Comparison of ENCODE assay signal across 8 cellular contexts in genomic region chr11:43920598-43921419, GRCh38. TPM values are rescaled to one million over a fixed set of nuclear protein-coding genes. Genes with fewer than 3 reads are reported as not detected.
A peak's percentile ranks its signal among the peaks of the same experiment; 100 is the strongest.
DNase-seq lines count a peak whose midpoint lies in the region; TF ChIP-seq lines count a peak whose summit lies in the region.

No MANE protein-coding gene starts in this region.

- peaks cover 16% of the 10 kb centered on the region for H3K4me1 Mint-ChIP-seq in activated T-cell treated with anti-CD3 and anti-CD28 coated beads, Interleukin-2, amount 50 U/mL, for 24 hours (ENCODE audit: low read depth)
- peaks cover 35% of the 10 kb centered on the region for H3K4me1 Mint-ChIP-seq in type B pancreatic cell (ENCODE audit: unreplicated experiment)

- peaks cover 74% of the 10 kb centered on the region for H3K36me3 Mint-ChIP-seq in activated T-cell treated with anti-CD3 and anti-CD28 coated beads, Interleukin-2, amount 50 U/mL, for 24 hours (ENCODE audit: low read depth)
- H3K36me3 Mint-ChIP-seq in type B pancreatic cell: peaks cover 31% of the 10 kb centered on the region

- H3K4me3 Mint-ChIP-seq in activated T-cell treated with anti-CD3 and anti-CD28 coated beads, Interleukin-2, amount 50 U/mL, for 24 hours: no peak overlapping the region
- no peak overlapping the region for H3K4me3 Mint-ChIP-seq in type B pancreatic cell

- TF ChIP-seq CTCF in ascending aorta (IDR thresholded peaks at IDR 0.05) (no peak), type B pancreatic cell (conservative IDR thresholded peaks at IDR 0.05) (no peak)

- H3K27me3 ChIP-seq in ascending aorta: no peaks in the 10 kb centered on the region

- H3K27ac ChIP-seq in ascending aorta: peak overlapping the region; percentile 99

- peaks cover 32 to 57% of the 10 kb centered on the region in 2 donors for H3K4me1 ChIP-seq in ascending aorta

- H3K27ac Mint-ChIP-seq in activated T-cell treated with anti-CD3 and anti-CD28 coated beads, Interleukin-2, amount 50 U/mL, for 24 hours: peak overlapping the region; percentile 70
- peak overlapping the region; percentile 83 for H3K27ac Mint-ChIP-seq in type B pancreatic cell

- no peaks in the 10 kb centered on the region for H3K27me3 Mint-ChIP-seq in activated T-cell treated with anti-CD3 and anti-CD28 coated beads, Interleukin-2, amount 50 U/mL, for 24 hours
- no peaks in the 10 kb centered on the region for H3K27me3 Mint-ChIP-seq in type B pancreatic cell

- no peaks in the 10 kb centered on the region for H3K9me3 Mint-ChIP-seq in activated T-cell treated with anti-CD3 and anti-CD28 coated beads, Interleukin-2, amount 50 U/mL, for 24 hours
- H3K9me3 Mint-ChIP-seq in type B pancreatic cell: no peaks in the 10 kb centered on the region

- no peak for DNase-seq in activated T-cell treated with anti-CD3 and anti-CD28 coated beads, Interleukin-2, amount 50 U/mL, for 24 hours
- DNase-seq in activated T-cell treated with anti-CD3 and anti-CD28 coated beads, Interleukin-2, amount 50 U/mL, for 1 hour: no peak
- DNase-seq in HuH-7.5 (ENCODE audit: low spot score): peak; percentile 37
- DNase-seq in ascending aorta (ENCODE audit: low spot score in 2 of 2): peak; percentile 66 to 95
- peak; percentile 99 for DNase-seq in kidney tubule cell (ENCODE audit: low spot score)
- no peak for DNase-seq in type B pancreatic cell (ENCODE audit: extremely low spot score, unreplicated experiment)
- DNase-seq in SKM-1 treated with dmso at 0.1 percent for 144 hours (lab: John Stamatoyannopoulos, UW; ENCODE audit: unreplicated experiment): no peak
- no peak for DNase-seq in NCI-H2227 (lab: John Stamatoyannopoulos, UW; ENCODE audit: unreplicated experiment)

- H3K4me3 ChIP-seq in ascending aorta: peak overlapping the region in 1 of 2 donors; percentile 9

- peaks cover 0 to 4% of the 10 kb centered on the region in 2 donors for H3K36me3 ChIP-seq in ascending aorta

- intact Hi-C loops in ascending aorta (cut with DNase I): loop anchor here (1.0 to 10.0 kb wide), 2 partner anchors 109 to 684 kb away; no protein-coding TSS in a partner anchor

- no peaks in the 10 kb centered on the region for H3K9me3 ChIP-seq in ascending aorta

RNA-seq across cellular contexts. Expression of gene C11orf96, which starts 21.6 kb away (rescaled TPM):
- total RNA-seq in ascending aorta (2,116 TPM), type B pancreatic cell (ENCODE audit: low replicate concordance) (1.5 and 5.2 TPM in 2 replicates)

RNA-seq across cellular contexts. Expression of gene ALKBH3, which starts 40.2 kb away (rescaled TPM):
- total RNA-seq in ascending aorta (19.1 TPM), type B pancreatic cell (ENCODE audit: low replicate concordance) (27.3 and 30.6 TPM in 2 replicates)

Comparison
In these comparisons a context has a peak if more than half of its experiments do, and no peak if none do; other contexts are left out.
1. DNase-seq: peak in HuH-7.5 (single experiment), ascending aorta (2 of 2) and kidney tubule cell (single experiment); none in activated T-cell treated with anti-CD3 and anti-CD28 coated beads, Interleukin-2, amount 50 U/mL, for 24 hours (single experiment), activated T-cell treated with anti-CD3 and anti-CD28 coated beads, Interleukin-2, amount 50 U/mL, for 1 hour (single experiment), type B pancreatic cell (single experiment), SKM-1 treated with dmso at 0.1 percent for 144 hours (single experiment) and NCI-H2227 (single experiment).
2. RNA of gene C11orf96, which starts 21.6 kb away (total RNA-seq): 2,116 TPM in ascending aorta (single experiment); 1.5 to 5.2 TPM in type B pancreatic cell; every median in the first group is over 100 times any median in the second.